Comparison of ENCODE assay signal across 26 cellular contexts in genomic region chr7:77284633-77285032, GRCh38.
DNase-seq lines count a peak whose midpoint lies in the region; ATAC-seq, FAIRE-seq and TF ChIP-seq lines count a peak whose summit lies in the region.
"Had no signal": no experiment of that assay in that cellular context is flagged by ENCODE, and none has a peak within 500 bp of the region (broad histone marks: within the 10 kb centered on the region; RNA-seq: fewer than 3 reads in every experiment).

No MANE protein-coding gene starts in this region.

- no peak overlapping the region for H3K9ac ChIP-seq in SK-N-SH
- no peak overlapping the region for H3K9ac ChIP-seq in endothelial cell of umbilical vein (replicated peaks; ENCODE audit: extremely low read depth, insufficient read depth, low read length)
- no peak overlapping the region for H3K9ac ChIP-seq in trophoblast cell (ENCODE audit: low read length)
- H3K9ac ChIP-seq in smooth muscle cell (ENCODE audit: low read depth), result no peak overlapping the region
- H3K9ac ChIP-seq: BLaER1 treated with 17β-estradiol and CSF1 and Interleukin-3, amounts not matched to agents 10 nM and 100 nM had no signal

- H3K79me1 ChIP-seq in trophoblast cell (ENCODE audit: low read length), result no peaks in the 10 kb centered on the region

- H3K4me3 ChIP-seq in SK-N-SH (ENCODE audit: low read depth in 2 of 2, low read length in 1 of 2), result no peak overlapping the region
- H3K4me3 ChIP-seq in endothelial cell of umbilical vein (replicated peaks in 1 of 3; ENCODE audit: insufficient read depth in 1 of 3, low read depth in 1 of 3, low read length in 3 of 3), result no peak overlapping the region
- H3K4me3 ChIP-seq in trophoblast cell (ENCODE audit: low read depth, low read length), result no peak overlapping the region
- H3K4me3 ChIP-seq in smooth muscle cell, result no peak overlapping the region
- H3K4me3 ChIP-seq: A549; BLaER1 treated with 17β-estradiol and CSF1 and Interleukin-3, amounts not matched to agents 10 nM and 100 nM; HAP-1 had no signal

- H2AK5ac ChIP-seq in trophoblast cell (ENCODE audit: low read length), result no peak overlapping the region

- H4K20me1 ChIP-seq in SK-N-SH (ENCODE audit: insufficient read depth), result no peaks in the 10 kb centered on the region
- no peaks in the 10 kb centered on the region for H4K20me1 ChIP-seq in endothelial cell of umbilical vein (replicated peaks; ENCODE audit: control insufficient read depth, extremely low read depth, insufficient read depth, low read length)
- H4K20me1 ChIP-seq in smooth muscle cell (ENCODE audit: low read depth), result no peaks in the 10 kb centered on the region
- H4K20me1 ChIP-seq: BLaER1 treated with 17β-estradiol and CSF1 and Interleukin-3, amounts not matched to agents 10 nM and 100 nM had no signal

- H4K12ac ChIP-seq in trophoblast cell (ENCODE audit: low read depth, low read length), result no peak overlapping the region

- no peak overlapping the region for H3K14ac ChIP-seq in trophoblast cell (ENCODE audit: low read length)

- no peak overlapping the region for H3K4ac ChIP-seq in trophoblast cell (ENCODE audit: low read depth, low read length)

- H3K27me3 ChIP-seq in SK-N-SH (ENCODE audit: insufficient read depth) (no peaks in the 10 kb centered on the region), endothelial cell of umbilical vein (ENCODE audit: control insufficient read depth in 2 of 2, insufficient read depth in 2 of 2, low read length in 2 of 2) (no peaks in the 10 kb centered on the region), trophoblast cell (ENCODE audit: insufficient read depth, low read length) (no peaks in the 10 kb centered on the region), smooth muscle cell (ENCODE audit: low read depth) (no peaks in the 10 kb centered on the region)
- H3K27me3 ChIP-seq: BLaER1 treated with 17β-estradiol and CSF1 and Interleukin-3, amounts not matched to agents 10 nM and 100 nM had no signal

- TF ChIP-seq RAD21 in SK-N-SH (IDR thresholded peaks at IDR 0.05; ENCODE audit: low read length), result peak; percentile 24; the same call in 1 of the 2 replicates

- no peak for ATAC-seq in HG03439 (IDR thresholded peaks at IDR 0.05; ENCODE audit: unreplicated experiment)
- ATAC-seq: A549 had no signal

- peak in 1 of 2 experiments; percentile 94; a peak in 2 of 4 replicates for TF ChIP-seq EP300 in SK-N-SH (IDR thresholded peaks at IDR 0.05; ENCODE audit: borderline replicate concordance in 1 of 2, low read depth in 1 of 2, low read length in 1 of 2)

- H3K4me1 ChIP-seq in SK-N-SH (ENCODE audit: control insufficient read depth in 1 of 2, insufficient read depth in 2 of 2, low read depth in 1 of 2, low read length in 1 of 2) (peaks cover 0 to 26% of the 10 kb centered on the region in 2 experiments; a peak in 2 of 4 replicates), endothelial cell of umbilical vein (ENCODE audit: control insufficient read depth, extremely low read depth, insufficient read depth, low read length) (peaks cover 18% of the 10 kb centered on the region), trophoblast cell (ENCODE audit: control insufficient read depth in 1 of 2, insufficient read depth in 2 of 2, low read length in 2 of 2) (no peaks in the 10 kb centered on the region), smooth muscle cell (ENCODE audit: low read depth) (no peaks in the 10 kb centered on the region)
- H3K4me1 ChIP-seq: A549, BE2C, HAP-1 had no signal

- DNase-seq in SK-N-SH (peak; percentile 43), endothelial cell of umbilical vein (ENCODE audit: low read depth, low spot score) (no peak), trophoblast cell (peak; percentile 24 to 82), urothelium cell line (ENCODE audit: low spot score) (no peak), smooth muscle cell (lab: John Stamatoyannopoulos, UW; ENCODE audit: unreplicated experiment) (no peak), GDM1 (lab: John Stamatoyannopoulos, UW) (no peak)
- DNase-seq: 8988T; ACHN; AML-193; BE2C; CD4-positive, alpha-beta T cell; CD8-positive, alpha-beta memory T cell; DMS 273 treated with DMSO at 0.1 percent for 48 hours; DMS79; EL; GF-D8; GOT3; HFFc6 had no signal

- no peaks in the 10 kb centered on the region for H3K9me1 ChIP-seq in endothelial cell of umbilical vein (replicated peaks; ENCODE audit: control insufficient read depth, extremely low read depth, insufficient read depth, low read length)

- H2AFZ ChIP-seq in SK-N-SH (ENCODE audit: low read depth) (no peak overlapping the region), endothelial cell of umbilical vein (ENCODE audit: low read depth, low read length) (no peak overlapping the region), trophoblast cell (ENCODE audit: insufficient read depth, low read length, poor library complexity) (no peak overlapping the region), smooth muscle cell (ENCODE audit: low read depth) (no peak overlapping the region)

- no peak overlapping the region for H2BK120ac ChIP-seq in trophoblast cell (ENCODE audit: insufficient read depth, low read length, poor library complexity)

- H3F3A ChIP-seq in SK-N-SH (replicated peaks; ENCODE audit: insufficient read depth) (no peaks in the 10 kb centered on the region), smooth muscle cell (ENCODE audit: low read depth) (no peaks in the 10 kb centered on the region)

- no peaks in the 10 kb centered on the region for H3K79me2 ChIP-seq in SK-N-SH (ENCODE audit: insufficient read depth)
- H3K79me2 ChIP-seq in endothelial cell of umbilical vein (ENCODE audit: control insufficient read depth, insufficient read depth, low read length), result no peaks in the 10 kb centered on the region
- no peaks in the 10 kb centered on the region for H3K79me2 ChIP-seq in trophoblast cell (ENCODE audit: control insufficient read depth, insufficient read depth, low read length, poor library complexity)
- no peaks in the 10 kb centered on the region for H3K79me2 ChIP-seq in smooth muscle cell (ENCODE audit: low read depth)

- TF ChIP-seq CTCF in SK-N-SH (IDR thresholded peaks at IDR 0.05), result no peak
- TF ChIP-seq CTCF in endothelial cell of umbilical vein (IDR thresholded peaks at IDR 0.05; ENCODE audit: extremely low read depth in 1 of 2, insufficient read depth in 1 of 2, low read depth in 1 of 2, low read length in 2 of 2), result no peak
- no peak for TF ChIP-seq CTCF in smooth muscle cell (IDR thresholded peaks at IDR 0.05; ENCODE audit: borderline replicate concordance, insufficient read depth, poor library complexity, severe bottlenecking)

- 45% methylated on average over 2 of the region's 2 CpGs for WGBS in SK-N-SH (ENCODE audit: low lambda C conversion rate)
- WGBS in trophoblast cell (ENCODE audit: extremely low coverage, insufficient coverage, insufficient read length), result no CpG with 5 or more reads among the region's 2 CpGs
- WGBS in smooth muscle cell (ENCODE audit: low lambda C conversion rate), result 82% methylated on average over 2 of the region's 2 CpGs

- H3K4me2 ChIP-seq in SK-N-SH, result no peak overlapping the region
- no peak overlapping the region for H3K4me2 ChIP-seq in endothelial cell of umbilical vein (ENCODE audit: insufficient read depth, low read length)
- H3K4me2 ChIP-seq in trophoblast cell (ENCODE audit: low read length), result no peak overlapping the region
- H3K4me2 ChIP-seq in smooth muscle cell, result no peak overlapping the region
- H3K4me2 ChIP-seq: A549 had no signal

- no peaks in the 10 kb centered on the region for H3K36me3 ChIP-seq in SK-N-SH (replicated peaks in 1 of 2; ENCODE audit: control insufficient read depth in 1 of 2, insufficient read depth in 2 of 2, low read length in 1 of 2)
- H3K36me3 ChIP-seq in endothelial cell of umbilical vein (ENCODE audit: control insufficient read depth in 2 of 2, extremely low read depth in 1 of 2, insufficient read depth in 2 of 2, low read length in 2 of 2), result no peaks in the 10 kb centered on the region
- no peaks in the 10 kb centered on the region for H3K36me3 ChIP-seq in trophoblast cell (ENCODE audit: control insufficient read depth in 1 of 2, insufficient read depth in 2 of 2, low read length in 2 of 2)
- no peaks in the 10 kb centered on the region for H3K36me3 ChIP-seq in smooth muscle cell (ENCODE audit: low read depth)
- H3K36me3 ChIP-seq: BE2C, HAP-1 had no signal

- POLR2A ChIA-PET in SK-N-SH (lab: Yijun Ruan, JAX), result no interaction called here
- POLR2A ChIA-PET in endothelial cell of umbilical vein (lab: Charles Lee), result no interaction called here

- H2BK5ac ChIP-seq in trophoblast cell (ENCODE audit: low read depth, low read length, poor library complexity), result no peak overlapping the region

- no peak overlapping the region for H3K23ac ChIP-seq in trophoblast cell (ENCODE audit: low read length)

- no peak for TF ChIP-seq POLR2A in endothelial cell of umbilical vein (IDR thresholded peaks at IDR 0.05; ENCODE audit: low read depth, low read length)

- dilution Hi-C loops in endothelial cell of umbilical vein (cut with MboI; ENCODE audit: extremely low pct_ligation_motif_present, low sequenced_read_pairs), result no loop called here

- H2BK12ac ChIP-seq in trophoblast cell (ENCODE audit: low read length), result no peak overlapping the region

- H3K9me3 ChIP-seq in SK-N-SH (no peaks in the 10 kb centered on the region), endothelial cell of umbilical vein (replicated peaks; ENCODE audit: control insufficient read depth, insufficient read depth, low read length) (no peaks in the 10 kb centered on the region), trophoblast cell (ENCODE audit: insufficient read depth, low read depth, low read length) (no peaks in the 10 kb centered on the region), smooth muscle cell (replicated peaks; ENCODE audit: low read depth) (no peaks in the 10 kb centered on the region)
- H3K9me3 ChIP-seq: BE2C, HAP-1 had no signal

- no peak overlapping the region for H4K8ac ChIP-seq in trophoblast cell (ENCODE audit: low read depth, low read length)

- no peak overlapping the region for H3K18ac ChIP-seq in trophoblast cell (ENCODE audit: low read length)

- peak; percentile 46 for FAIRE-seq in endothelial cell of umbilical vein (lab: Jason Lieb, UNC)
- FAIRE-seq in urothelium cell line (lab: Jason Lieb, UNC), result peak; percentile 5
- FAIRE-seq: A549, D721Med, GM12891, GM18507, H54 had no signal

- no peak overlapping the region for H4K91ac ChIP-seq in trophoblast cell (ENCODE audit: low read depth, low read length)

- intact Hi-C loops in endothelial cell of umbilical vein (cut with micrococcal nuclease), result no loop called here

- H3K9me2 ChIP-seq in SK-N-SH, result no peaks in the 10 kb centered on the region

- peak overlapping the region in 1 of 2 experiments; percentile 31; a peak in 1 of 4 replicates for H3K27ac ChIP-seq in SK-N-SH (ENCODE audit: low read depth in 2 of 2, low read length in 1 of 2)
- no peak overlapping the region for H3K27ac ChIP-seq in endothelial cell of umbilical vein (ENCODE audit: insufficient read depth, low read depth, low read length)
- no peak overlapping the region for H3K27ac ChIP-seq in trophoblast cell (ENCODE audit: low read depth, low read length)
- no peak overlapping the region for H3K27ac ChIP-seq in smooth muscle cell (ENCODE audit: low read depth)
- H3K27ac ChIP-seq: A549; BLaER1 treated with 17β-estradiol and CSF1 and Interleukin-3, amounts not matched to agents 10 nM and 100 nM had no signal

- BruUV-seq in endothelial cell of umbilical vein (replicated peaks; lab: Mats Ljungman, UMichigan), result no TSS peak

- CTCF ChIA-PET in SK-N-SH (lab: Yijun Ruan, JAX) (interaction anchor here (0.6 to 1.9 kb wide), 4 partner anchors 10 to 47 kb away, joined by 3 to 8 read pairs (median 4); no protein-coding TSS in a partner anchor), endothelial cell of umbilical vein (lab: Charles Lee) (interaction anchor here (0.8 kb wide), 1 partner anchor 47 kb away, joined by 3 read pairs; no protein-coding TSS in a partner anchor)

Comparison
In these comparisons a context has a peak if more than half of its experiments do, and no peak if none do; other contexts are left out.
1. DNase-seq: peak in SK-N-SH (single experiment) and trophoblast cell (2 of 2); none in endothelial cell of umbilical vein (single experiment), urothelium cell line (single experiment), smooth muscle cell (single experiment) and GDM1 (single experiment).